ENCODE assay signal across 19 cellular contexts in the genomic region with DNA sequence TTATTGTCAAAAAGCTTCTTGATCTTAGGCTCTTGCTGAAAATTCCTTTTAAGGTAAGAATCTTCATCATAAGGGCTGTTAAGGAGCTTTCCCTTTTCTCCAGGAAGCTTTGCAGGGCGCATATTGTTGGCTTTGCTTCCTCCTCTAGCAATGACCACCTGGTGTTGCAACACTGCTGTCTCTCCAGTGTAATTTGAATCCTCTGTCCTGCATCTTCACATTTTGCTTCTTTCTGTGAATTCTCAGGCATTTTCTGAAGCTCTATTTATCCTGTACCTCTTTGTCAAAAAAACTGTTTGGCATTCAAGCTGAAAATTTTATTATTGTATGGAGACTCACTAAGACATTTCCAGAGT.
DNase-seq lines count a peak whose midpoint lies in the region; ATAC-seq, FAIRE-seq and TF ChIP-seq lines count a peak whose summit lies in the region.
"Had no signal": no experiment of that assay in that cellular context is flagged by ENCODE, and none has a peak within 500 bp of the region (broad histone marks: within the 10 kb centered on the region; RNA-seq: fewer than 3 reads in every experiment).

No MANE protein-coding gene starts in this region.

- H3K14ac ChIP-seq in IMR-90 (replicated peaks; ENCODE audit: low read depth, low read length) = no peak overlapping the region

- CTCF ChIA-PET in IMR-90 (lab: Yijun Ruan, JAX) = no interaction called here

- no peak overlapping the region for H2BK5ac ChIP-seq in IMR-90 (ENCODE audit: low read depth, low read length, poor library complexity, severe bottlenecking)

- no peak overlapping the region for H3K4ac ChIP-seq in IMR-90 (ENCODE audit: low read depth, low read length)

- intact Hi-C loops in IMR-90 (cut with micrococcal nuclease) = no loop called here

- H3K9ac ChIP-seq in IMR-90 (ENCODE audit: low read depth, low read length) = no peak overlapping the region
- no peak overlapping the region for H3K9ac ChIP-seq in astrocyte (ENCODE audit: low read length)

- no peak overlapping the region for H4K8ac ChIP-seq in IMR-90 (ENCODE audit: low read depth in 2 of 2, low read length in 2 of 2)

- H3K36me3 Mint-ChIP-seq in astrocyte (ENCODE audit: low read depth, unreplicated experiment) = no peaks in the 10 kb centered on the region
- H3K36me3 Mint-ChIP-seq: natural killer cell had no signal

- H3K27me3 Mint-ChIP-seq in astrocyte (ENCODE audit: low read depth, unreplicated experiment) = no peaks in the 10 kb centered on the region

- H3K27ac ChIP-seq in IMR-90 (ENCODE audit: insufficient read depth, low read length) (no peak overlapping the region), astrocyte (ENCODE audit: low read depth, low read length) (no peak overlapping the region)
- H3K27ac ChIP-seq: ascending aorta, uterus had no signal

- no peak overlapping the region for H3K18ac ChIP-seq in IMR-90 (ENCODE audit: low read depth, low read length)

- H2BK20ac ChIP-seq in IMR-90 (ENCODE audit: low read depth, low read length) = no peak overlapping the region

- no peak overlapping the region for H3K27ac Mint-ChIP-seq in astrocyte (ENCODE audit: unreplicated experiment)
- H3K27ac Mint-ChIP-seq: activated T-helper 2 cell treated with anti-CD3 and anti-CD28 coated beads, Interferon-gamma antibody, Interleukin-2, Interleukin-4, amounts not matched to agents 10 μg/mL and 5 μg/mL and 100 μg/mL, durations not matched to agents 14 hours and 24 hours and 36 hours; natural killer cell had no signal

- H3K27me3 ChIP-seq in IMR-90 (ENCODE audit: control insufficient read depth, insufficient read depth, low read length) (no peaks in the 10 kb centered on the region), astrocyte (ENCODE audit: insufficient read depth, low read length) (no peaks in the 10 kb centered on the region), kidney epithelial cell (ENCODE audit: control insufficient read depth, insufficient read depth, low read length) (no peaks in the 10 kb centered on the region)
- H3K27me3 ChIP-seq: ascending aorta, uterus had no signal

- no peak overlapping the region for H2AK5ac ChIP-seq in IMR-90 (ENCODE audit: low read depth, low read length)

- peak; percentile 66 for DNase-seq in DMS53 treated with DMSO at 0.1 percent for 48 hours (lab: John Stamatoyannopoulos, UW; ENCODE audit: unreplicated experiment)
- DNase-seq in IMR-90 = peak; percentile 52
- DNase-seq in astrocyte (ENCODE audit: low read depth) = peak; percentile 5
- DNase-seq in kidney epithelial cell (ENCODE audit: low read depth) = peak; percentile 19
- DNase-seq in islet precursor cell = no peak
- no peak for DNase-seq in T1000 (lab: John Stamatoyannopoulos, UW)
- DNase-seq: foreskin melanocyte; GOT3; left ventricle myocardium superior; MV-4-11; natural killer cell; RPMI8226; stimulated activated naive CD4-positive, alpha-beta T cell treated with Interleukin-2 at 50 U/mL for 16 hours; uterus had no signal

- H4K91ac ChIP-seq in IMR-90 (ENCODE audit: insufficient read depth, low read depth, low read length) = no peak overlapping the region

- WGBS in IMR-90 (ENCODE audit: extremely low coverage in 2 of 2, insufficient read length in 1 of 2), 2 experiments = 29% methylated on average over 1 of the region's 1 CpG; no CpG with 5 or more reads in 1 of the 2 experiments

- H3K36me3 ChIP-seq in IMR-90 (ENCODE audit: control insufficient read depth, insufficient read depth, low read length) (no peaks in the 10 kb centered on the region), astrocyte (ENCODE audit: insufficient read depth, low read length) (no peaks in the 10 kb centered on the region), kidney epithelial cell (ENCODE audit: control insufficient read depth, insufficient read depth, low read length) (no peaks in the 10 kb centered on the region)
- H3K36me3 ChIP-seq: ascending aorta, uterus had no signal

- H3K4me1 ChIP-seq in IMR-90 (ENCODE audit: control insufficient read depth, insufficient read depth, low read length) (no peaks in the 10 kb centered on the region), astrocyte (ENCODE audit: insufficient read depth, low read length) (no peaks in the 10 kb centered on the region)
- H3K4me1 ChIP-seq: ascending aorta, uterus had no signal

- no TSS peak for BruUV-seq in IMR-90 (replicated peaks; lab: Mats Ljungman, UMichigan)

- no peaks in the 10 kb centered on the region for H3K9me3 Mint-ChIP-seq in astrocyte (ENCODE audit: unreplicated experiment)
- H3K9me3 Mint-ChIP-seq: activated T-helper 2 cell treated with anti-CD3 and anti-CD28 coated beads, Interferon-gamma antibody, Interleukin-2, Interleukin-4, amounts not matched to agents 10 μg/mL and 5 μg/mL and 100 μg/mL, durations not matched to agents 14 hours and 24 hours and 36 hours had no signal

- no peak for TF ChIP-seq POLR2A in IMR-90 (IDR thresholded peaks at IDR 0.05; ENCODE audit: low read depth, low read length)

- no peaks in the 10 kb centered on the region for H3K9me3 ChIP-seq in IMR-90 (ENCODE audit: control insufficient read depth, insufficient read depth, low read length)
- no peaks in the 10 kb centered on the region for H3K9me3 ChIP-seq in astrocyte (ENCODE audit: insufficient read depth, low read depth, low read length)
- H3K9me3 ChIP-seq: ascending aorta, uterus had no signal

- H4K20me1 ChIP-seq in IMR-90 (ENCODE audit: insufficient read depth, low read length) = no peaks in the 10 kb centered on the region
- no peaks in the 10 kb centered on the region for H4K20me1 ChIP-seq in astrocyte (ENCODE audit: insufficient read depth, low read length)

- no peaks in the 10 kb centered on the region for H3K79me1 ChIP-seq in IMR-90 (ENCODE audit: low read depth in 1 of 2, low read length in 2 of 2)

- H3K23ac ChIP-seq in IMR-90 (ENCODE audit: low read depth, low read length) = no peak overlapping the region

- in situ Hi-C loops in IMR-90 (cut with MboI; ENCODE audit: low sequenced_read_pairs) = no loop called here

- no peak overlapping the region for H2AK9ac ChIP-seq in IMR-90 (replicated peaks; ENCODE audit: low read depth, low read length, poor library complexity)

- H3K4me3 ChIP-seq in IMR-90 (ENCODE audit: insufficient read depth, low read depth, low read length) (no peak overlapping the region), astrocyte (ENCODE audit: insufficient read depth, low read depth, low read length) (no peak overlapping the region), kidney epithelial cell (ENCODE audit: low read depth, low read length) (no peak overlapping the region)
- H3K4me3 ChIP-seq: ascending aorta, GM12878, uterus had no signal

- no peak overlapping the region for H2AFZ ChIP-seq in IMR-90 (replicated peaks; ENCODE audit: low read length, poor library complexity)
- H2AFZ ChIP-seq in astrocyte (ENCODE audit: low read depth, low read length) = no peak overlapping the region

- TF ChIP-seq CTCF in IMR-90 (conservative IDR thresholded peaks at IDR 0.05; ENCODE audit: low read depth, low read length) = no peak
- TF ChIP-seq CTCF in astrocyte (IDR thresholded peaks at IDR 0.05; ENCODE audit: insufficient read depth, low read depth, low read length) = no peak
- no peak for TF ChIP-seq CTCF in kidney epithelial cell (IDR thresholded peaks at IDR 0.05; ENCODE audit: insufficient read depth, low read length, poor library complexity, severe bottlenecking)

- no peak for FAIRE-seq in astrocyte (lab: Jason Lieb, UNC)

- H4K5ac ChIP-seq in IMR-90 (ENCODE audit: low read depth, low read length) = no peak overlapping the region

- no peak overlapping the region for H2BK15ac ChIP-seq in IMR-90 (ENCODE audit: low read depth, low read length)

- ATAC-seq in IMR-90 (ENCODE audit: low read depth) = peak; percentile 35; the same call in 1 of the 2 replicates
- ATAC-seq in GM19397 (IDR thresholded peaks at IDR 0.05; ENCODE audit: unreplicated experiment) = no peak
- no peak for ATAC-seq in HG03354 (IDR thresholded peaks at IDR 0.05; ENCODE audit: poor library complexity, severe bottlenecking, unreplicated experiment)
- ATAC-seq: GM12878, left ventricle myocardium superior, natural killer cell had no signal

- H3K4me1 Mint-ChIP-seq in astrocyte (ENCODE audit: low read depth, unreplicated experiment) = no peaks in the 10 kb centered on the region

- no peak overlapping the region for H3K56ac ChIP-seq in IMR-90 (ENCODE audit: extremely low read depth, insufficient read depth, low read length)

- no peak for TF ChIP-seq RAD21 in IMR-90 (IDR thresholded peaks at IDR 0.05; ENCODE audit: low read length)

- dilution Hi-C loops in IMR-90 (cut with HindIII; ENCODE audit: low sequenced_read_pairs, unreplicated experiment) = no loop called here

- no peak overlapping the region for H3K4me2 ChIP-seq in IMR-90 (ENCODE audit: low read depth, low read length)
- no peak overlapping the region for H3K4me2 ChIP-seq in astrocyte (ENCODE audit: low read length)

- H2BK120ac ChIP-seq in IMR-90 (ENCODE audit: low read depth, low read length) = no peak overlapping the region

- H3K9me1 ChIP-seq in IMR-90 (ENCODE audit: insufficient read depth, low read length) = no peaks in the 10 kb centered on the region

- no peak overlapping the region for H3K4me3 Mint-ChIP-seq in astrocyte (ENCODE audit: unreplicated experiment)
- H3K4me3 Mint-ChIP-seq: natural killer cell had no signal

- H3K79me2 ChIP-seq in astrocyte (ENCODE audit: insufficient read depth, low read length) = no peaks in the 10 kb centered on the region

- POLR2A ChIA-PET in IMR-90 (lab: Charles Lee; ENCODE audit: unreplicated experiment) = no interaction called here

TF ChIP-seq in IMR-90, 13 proteins besides CTCF, POLR2A, EP300 and RAD21:
- TF ChIP-seq, protein P1, sequence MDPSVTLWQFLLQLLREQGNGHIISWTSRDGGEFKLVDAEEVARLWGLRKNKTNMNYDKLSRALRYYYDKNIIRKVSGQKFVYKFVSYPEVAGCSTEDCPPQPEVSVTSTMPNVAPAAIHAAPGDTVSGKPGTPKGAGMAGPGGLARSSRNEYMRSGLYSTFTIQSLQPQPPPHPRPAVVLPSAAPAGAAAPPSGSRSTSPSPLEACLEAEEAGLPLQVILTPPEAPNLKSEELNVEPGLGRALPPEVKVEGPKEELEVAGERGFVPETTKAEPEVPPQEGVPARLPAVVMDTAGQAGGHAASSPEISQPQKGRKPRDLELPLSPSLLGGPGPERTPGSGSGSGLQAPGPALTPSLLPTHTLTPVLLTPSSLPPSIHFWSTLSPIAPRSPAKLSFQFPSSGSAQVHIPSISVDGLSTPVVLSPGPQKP (IDR thresholded peaks at IDR 0.05; ENCODE audit: borderline replicate concordance, low read depth, low read length) = no peak
- TF ChIP-seq MXI1 (IDR thresholded peaks at IDR 0.05; ENCODE audit: borderline replicate concordance, low read depth, low read length) (no peak), CEBPB (IDR thresholded peaks at IDR 0.05; ENCODE audit: low read depth, low read length) (peak; percentile 81), CHD1 (IDR thresholded peaks at IDR 0.05; ENCODE audit: low read depth, low read length) (no peak), NFE2L2 (IDR thresholded peaks at IDR 0.05; ENCODE audit: low read depth, low read length) (no peak), MAZ (IDR thresholded peaks at IDR 0.05; ENCODE audit: borderline replicate concordance, low read depth, low read length) (no peak), MAFK (IDR thresholded peaks at IDR 0.05; ENCODE audit: low read depth, low read length) (no peak), FOS (IDR thresholded peaks at IDR 0.05; ENCODE audit: low read depth, low read length) (no peak), RFX5 (IDR thresholded peaks at IDR 0.05; ENCODE audit: low read depth, low read length) (no peak)

Comparison
In these comparisons a context has a peak if more than half of its experiments do, and no peak if none do; other contexts are left out.
1. DNase-seq: peak in DMS53 treated with DMSO at 0.1 percent for 48 hours (single experiment), IMR-90 (single experiment), astrocyte (single experiment) and kidney epithelial cell (single experiment); none in islet precursor cell (single experiment) and T1000 (single experiment).